Comparison of ENCODE assay signal across 10 cellular contexts in genomic region chr3:108472011-108472591, GRCh38. TPM values are rescaled to one million over a fixed set of nuclear protein-coding genes. Genes with fewer than 3 reads are reported as not detected.
A peak's percentile ranks its signal among the peaks of the same experiment; 100 is the strongest.
DNase-seq lines count a peak whose midpoint lies in the region; ATAC-seq and TF ChIP-seq lines count a peak whose summit lies in the region.
"Had no signal": no experiment of that assay in that cellular context is flagged by ENCODE, and none has a peak within 500 bp of the region (broad histone marks: within the 10 kb centered on the region; RNA-seq: fewer than 3 reads in every experiment).

No MANE protein-coding gene starts in this region.

- H3K36me3 ChIP-seq in WERI-Rb-1 (no peaks in the 10 kb centered on the region), transverse colon (no peaks in the 10 kb centered on the region)

- POLR2A ChIA-PET in T-cell (lab: Charles Lee): no interaction called here

- no peak for TF ChIP-seq EP300 in transverse colon (IDR thresholded peaks at IDR 0.05; ENCODE audit: low read depth)

- no peaks in the 10 kb centered on the region for H3K4me1 Mint-ChIP-seq in T-cell

- no peak overlapping the region for H3K27ac Mint-ChIP-seq in T-cell

- peaks cover 0 to 1% (median under 1%) of the 10 kb centered on the region in 4 donors for H3K4me1 ChIP-seq in transverse colon

- no peaks in the 10 kb centered on the region for H3K36me3 Mint-ChIP-seq in T-cell

- peaks cover 0 to 8% of the 10 kb centered on the region in 2 donors for H3K27me3 Mint-ChIP-seq in T-cell

- H3K27ac ChIP-seq in WERI-Rb-1 (peak overlapping the region; percentile 20; the same call in 1 of the 2 replicates), transverse colon (no peak overlapping the region)

- H3K9me3 ChIP-seq in WERI-Rb-1 (ENCODE audit: severe bottlenecking) (no peaks in the 10 kb centered on the region), transverse colon (no peaks in the 10 kb centered on the region)

- no peak overlapping the region for H3K4me3 Mint-ChIP-seq in T-cell

- CTCF ChIA-PET in T-cell (lab: Charles Lee): interaction anchor here in 1 of 2 donors (1.4 kb wide), 1 partner anchor 9 kb away, joined by 3 read pairs; no protein-coding TSS in a partner anchor

- TF ChIP-seq POLR2A in transverse colon (IDR thresholded peaks at IDR 0.05): no peak

- no peak for TF ChIP-seq CTCF in AG10803 (conservative IDR thresholded peaks at IDR 0.05; ENCODE audit: low read length)
- TF ChIP-seq CTCF in WERI-Rb-1 (IDR thresholded peaks at IDR 0.05; ENCODE audit: low read depth, low read length): no peak
- TF ChIP-seq CTCF in transverse colon (IDR thresholded peaks at IDR 0.05): no peak

- intact Hi-C loops in transverse colon (cut with DNase I; ENCODE audit: low total_unique reads): no loop called here

- no peaks in the 10 kb centered on the region for H3K9me3 Mint-ChIP-seq in T-cell

- H3K27me3 ChIP-seq in WERI-Rb-1 (ENCODE audit: insufficient read depth, low read depth, severe bottlenecking) (no peaks in the 10 kb centered on the region), transverse colon (no peaks in the 10 kb centered on the region)

- H3K4me3 ChIP-seq in AG10803 (ENCODE audit: low read length) (no peak overlapping the region), WERI-Rb-1 (ENCODE audit: low read depth, low read length) (no peak overlapping the region), transverse colon (no peak overlapping the region)

- in situ Hi-C loops in transverse colon (cut with MboI; ENCODE audit: low pct_ligation_motif_present in 1 of 4, low pct_unique_long_range_greater_than_20kb in 1 of 4, low sequenced_read_pairs in 3 of 4): loop anchor here in 1 of 4 donors (10.0 kb wide), 1 partner anchor 317 kb away; no protein-coding TSS in a partner anchor

- 70 to 72% methylated on average over 3 to 5 of the region's 5 CpGs for WGBS in transverse colon (ENCODE audit: low coverage in 1 of 2), 2 donors

- DNase-seq in AG10803 (ENCODE audit: low read depth) (peak; percentile 71), HK-2 (ENCODE audit: unreplicated experiment) (peak; percentile 33), WERI-Rb-1 (peak; percentile 32), kidney glomerular epithelial cell (lab: John Stamatoyannopoulos, UW) (peak; percentile 72), T-cell (no peak), transverse colon (no peak), NCI-H2107 (lab: John Stamatoyannopoulos, UW) (no peak)
- DNase-seq: activated CD4-positive, alpha-beta T cell treated with anti-CD3 and anti-CD28 coated beads for 1 hour; NCI-H187 had no signal

- ATAC-seq in HG02970 (IDR thresholded peaks at IDR 0.05; ENCODE audit: low FRiP score, unreplicated experiment) (no peak), T-cell (replicated peaks in 1 of 4) (no peak)

RNA-seq across cellular contexts. Expression of gene MYH15, which starts 38.3 kb away (rescaled TPM):
- total RNA-seq in T-cell (under 1 TPM in 4 of 5 donors, not detected in 1; 0.07 to 0.18 (median 0.11) TPM), transverse colon (under 1 TPM in 2 of 4 donors, not detected in 2; 0.16 to 0.41 TPM)

Comparison
In these comparisons a context has a peak if more than half of its experiments do, and no peak if none do; other contexts are left out.
1. DNase-seq: peak in AG10803 (single experiment), HK-2 (single experiment), WERI-Rb-1 (single experiment) and kidney glomerular epithelial cell (single experiment); none in T-cell (0 of 34), transverse colon (single experiment) and NCI-H2107 (single experiment).